ENCODE assay signal across 15 cellular contexts in the genomic region with DNA sequence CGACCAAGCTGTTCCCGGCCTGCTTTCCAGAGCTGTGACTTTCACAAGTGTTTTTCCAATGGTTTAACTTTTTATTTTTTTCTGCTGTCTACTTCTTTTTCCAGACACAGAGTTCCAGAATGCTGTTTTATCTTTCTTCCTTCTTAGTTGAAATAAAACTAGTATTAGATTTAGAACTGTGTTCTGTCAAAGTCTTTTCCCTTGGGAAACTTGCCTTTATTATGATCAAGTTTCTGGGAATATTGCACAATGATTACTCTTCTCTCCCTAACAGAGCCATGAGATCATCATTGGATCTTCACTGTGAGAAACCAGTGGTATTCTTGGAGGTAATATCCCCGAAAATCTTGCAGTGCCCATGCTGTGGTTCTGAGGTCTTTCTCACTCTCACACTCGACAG.
A peak's percentile ranks its signal among the peaks of the same experiment; 100 is the strongest.
DNase-seq lines count a peak whose midpoint lies in the region; ATAC-seq and TF ChIP-seq lines count a peak whose summit lies in the region.
"Had no signal": no experiment of that assay in that cellular context is flagged by ENCODE, and none has a peak within 500 bp of the region (broad histone marks: within the 10 kb centered on the region; RNA-seq: fewer than 3 reads in every experiment).

No MANE protein-coding gene starts in this region.

- no peak overlapping the region for H3K4me2 ChIP-seq in mesenchymal stem cell (ENCODE audit: low read length, poor library complexity, severe bottlenecking)

- no peak overlapping the region for H2BK120ac ChIP-seq in mesenchymal stem cell (ENCODE audit: low read depth, low read length)

- 67% methylated on average over 4 of the region's 4 CpGs for WGBS in esophagus muscularis mucosa
- 78% methylated on average over 4 of the region's 4 CpGs for WGBS in mesenchymal stem cell
- 69 to 79% methylated on average over 4 of the region's 4 CpGs for WGBS in thyroid gland, 2 donors

- H3K27me3 ChIP-seq in RWPE2 (ENCODE audit: insufficient read depth, poor library complexity, severe bottlenecking), result no peaks in the 10 kb centered on the region
- no peaks in the 10 kb centered on the region for H3K27me3 ChIP-seq in esophagus muscularis mucosa
- H3K27me3 ChIP-seq in mesenchymal stem cell (ENCODE audit: control insufficient read depth in 1 of 2, insufficient read depth in 1 of 2, low read length in 2 of 2), result no peaks in the 10 kb centered on the region
- H3K27me3 ChIP-seq in thyroid gland, result no peaks in the 10 kb centered on the region
- H3K27me3 ChIP-seq: stomach had no signal

- no peaks in the 10 kb centered on the region for H3K4me1 Mint-ChIP-seq in immature natural killer cell
- no peaks in the 10 kb centered on the region for H3K4me1 Mint-ChIP-seq in activated CD8-positive, alpha-beta T cell treated with anti-CD3 and anti-CD28 coated beads, Interleukin-2, amount 10 ng/mL, durations not matched to agents 7 days and 5 days (ENCODE audit: low read depth)
- H3K4me1 Mint-ChIP-seq: activated naive CD4-positive, alpha-beta T cell treated with anti-CD3 and anti-CD28 coated beads, Interleukin-2, amount 10 ng/mL, durations not matched to agents 7 days and 5 days had no signal

- H3K79me1 ChIP-seq in mesenchymal stem cell (replicated peaks; ENCODE audit: low read length, poor library complexity, severe bottlenecking), result no peaks in the 10 kb centered on the region

- TF ChIP-seq POLR2A in esophagus muscularis mucosa (IDR thresholded peaks at IDR 0.05; ENCODE audit: low read depth) (no peak), thyroid gland (IDR thresholded peaks at IDR 0.05) (no peak)

- no peak overlapping the region for H3K27ac Mint-ChIP-seq in immature natural killer cell
- H3K27ac Mint-ChIP-seq in activated CD8-positive, alpha-beta T cell treated with anti-CD3 and anti-CD28 coated beads, Interleukin-2, amount 10 ng/mL, durations not matched to agents 7 days and 5 days, result no peak overlapping the region
- H3K27ac Mint-ChIP-seq: activated naive CD4-positive, alpha-beta T cell treated with anti-CD3 and anti-CD28 coated beads, Interleukin-2, amount 10 ng/mL, durations not matched to agents 7 days and 5 days had no signal

- no peak overlapping the region for H3K14ac ChIP-seq in mesenchymal stem cell (ENCODE audit: low read length in 2 of 2)

- H2AFZ ChIP-seq in mesenchymal stem cell (ENCODE audit: low read depth, low read length), result no peak overlapping the region

- POLR2A ChIA-PET in activated CD8-positive, alpha-beta T cell treated with anti-CD3 and anti-CD28 coated beads, Interleukin-2, amount 10 ng/mL, durations not matched to agents 7 days and 5 days (lab: Charles Lee), result no interaction called here

- no peak overlapping the region for H3K4me3 ChIP-seq in RWPE2 (ENCODE audit: severe bottlenecking)
- no peak overlapping the region for H3K4me3 ChIP-seq in esophagus muscularis mucosa
- no peak overlapping the region for H3K4me3 ChIP-seq in mesenchymal stem cell (ENCODE audit: insufficient read depth in 1 of 2, low read depth in 1 of 2, low read length in 2 of 2)
- no peak overlapping the region for H3K4me3 ChIP-seq in thyroid gland (replicated peaks in 1 of 3)
- H3K4me3 ChIP-seq: SJCRH30, stomach had no signal

- peaks cover 9 to 41% (median 18%) of the 10 kb centered on the region in 6 donors for H3K9me3 Mint-ChIP-seq in immature natural killer cell
- H3K9me3 Mint-ChIP-seq in activated CD8-positive, alpha-beta T cell treated with anti-CD3 and anti-CD28 coated beads, Interleukin-2, amount 10 ng/mL, durations not matched to agents 7 days and 5 days (ENCODE audit: insufficient read depth), result peaks cover 3% of the 10 kb centered on the region

- H3K18ac ChIP-seq in mesenchymal stem cell (ENCODE audit: low read depth in 1 of 2, low read length in 2 of 2), result no peak overlapping the region

- H3K27ac ChIP-seq in RWPE2 (ENCODE audit: poor library complexity, severe bottlenecking), result no peak overlapping the region
- H3K27ac ChIP-seq in esophagus muscularis mucosa (replicated peaks in 1 of 4), result peak overlapping the region; percentile 36 to 68 (median 54)
- no peak overlapping the region for H3K27ac ChIP-seq in mesenchymal stem cell (ENCODE audit: low read length, poor library complexity, severe bottlenecking)
- peak overlapping the region in 2 of 3 donors; percentile 36 to 39 for H3K27ac ChIP-seq in thyroid gland
- H3K27ac ChIP-seq: C4-2B, SJCRH30 had no signal

- no peak for DNase-seq in RWPE2 (ENCODE audit: low spot score)
- no peak for DNase-seq in esophagus muscularis mucosa (ENCODE audit: extremely low spot score)
- peak; percentile 78 for DNase-seq in mesenchymal stem cell
- no peak for DNase-seq in thyroid gland
- DNase-seq in immature natural killer cell, result no peak
- no peak for DNase-seq in activated CD8-positive, alpha-beta T cell treated with anti-CD3 and anti-CD28 coated beads, Interleukin-2, amount 10 ng/mL, durations not matched to agents 7 days and 5 days
- DNase-seq: activated naive CD4-positive, alpha-beta T cell treated with anti-CD3 and anti-CD28 coated beads, Interleukin-2, amount 10 ng/mL, durations not matched to agents 7 days and 5 days; central memory CD4-positive, alpha-beta T cell; kidney glomerular epithelial cell; NCI-H1436 treated with DMSO at 0.1 percent for 48 hours; stomach had no signal

- TF ChIP-seq CTCF in RWPE2 (IDR thresholded peaks at IDR 0.05; ENCODE audit: poor library complexity, severe bottlenecking) (no peak), esophagus muscularis mucosa (IDR thresholded peaks at IDR 0.05) (no peak), thyroid gland (IDR thresholded peaks at IDR 0.05) (no peak)

- H3K36me3 ChIP-seq in RWPE2 (ENCODE audit: low read depth), result no peaks in the 10 kb centered on the region
- no peaks in the 10 kb centered on the region for H3K36me3 ChIP-seq in esophagus muscularis mucosa
- no peaks in the 10 kb centered on the region for H3K36me3 ChIP-seq in mesenchymal stem cell (ENCODE audit: control insufficient read depth in 1 of 2, insufficient read depth in 2 of 2, low read depth in 1 of 2, low read length in 2 of 2)
- H3K36me3 ChIP-seq in thyroid gland, result no peaks in the 10 kb centered on the region
- H3K36me3 ChIP-seq: SJCRH30, stomach had no signal

- no peak overlapping the region for H4K8ac ChIP-seq in mesenchymal stem cell (ENCODE audit: low read length)

- H2BK5ac ChIP-seq in mesenchymal stem cell (ENCODE audit: low read depth, low read length, poor library complexity, severe bottlenecking), result no peak overlapping the region

- H3K9me3 ChIP-seq in RWPE2 (ENCODE audit: severe bottlenecking), result no peaks in the 10 kb centered on the region
- H3K9me3 ChIP-seq in esophagus muscularis mucosa, result no peaks in the 10 kb centered on the region
- no peaks in the 10 kb centered on the region for H3K9me3 ChIP-seq in mesenchymal stem cell (ENCODE audit: control insufficient read depth, low read length)
- no peaks in the 10 kb centered on the region for H3K9me3 ChIP-seq in thyroid gland
- H3K9me3 ChIP-seq: SJCRH30, stomach had no signal

- no peak overlapping the region for H3K4me3 Mint-ChIP-seq in immature natural killer cell
- no peak overlapping the region for H3K4me3 Mint-ChIP-seq in activated CD8-positive, alpha-beta T cell treated with anti-CD3 and anti-CD28 coated beads, Interleukin-2, amount 10 ng/mL, durations not matched to agents 7 days and 5 days
- H3K4me3 Mint-ChIP-seq: activated naive CD4-positive, alpha-beta T cell treated with anti-CD3 and anti-CD28 coated beads, Interleukin-2, amount 10 ng/mL, durations not matched to agents 7 days and 5 days had no signal

- H3K4me1 ChIP-seq in RWPE2 (ENCODE audit: insufficient read depth, poor library complexity, severe bottlenecking) (peaks cover 14% of the 10 kb centered on the region), esophagus muscularis mucosa (no peaks in the 10 kb centered on the region), mesenchymal stem cell (ENCODE audit: control insufficient read depth, insufficient read depth, low read depth, low read length) (no peaks in the 10 kb centered on the region), thyroid gland (no peaks in the 10 kb centered on the region)
- H3K4me1 ChIP-seq: SJCRH30, stomach had no signal

- H3K27me3 Mint-ChIP-seq in immature natural killer cell (ENCODE audit: low read depth in 3 of 3), result peaks cover 0 to 2% (median 0%) of the 10 kb centered on the region in 3 donors
- no peaks in the 10 kb centered on the region for H3K27me3 Mint-ChIP-seq in activated CD8-positive, alpha-beta T cell treated with anti-CD3 and anti-CD28 coated beads, Interleukin-2, amount 10 ng/mL, durations not matched to agents 7 days and 5 days (ENCODE audit: low read depth)
- H3K27me3 Mint-ChIP-seq: activated naive CD4-positive, alpha-beta T cell treated with anti-CD3 and anti-CD28 coated beads, Interleukin-2, amount 10 ng/mL, durations not matched to agents 7 days and 5 days had no signal

- no peaks in the 10 kb centered on the region for H3K36me3 Mint-ChIP-seq in immature natural killer cell
- H3K36me3 Mint-ChIP-seq in activated CD8-positive, alpha-beta T cell treated with anti-CD3 and anti-CD28 coated beads, Interleukin-2, amount 10 ng/mL, durations not matched to agents 7 days and 5 days (ENCODE audit: low read depth), result no peaks in the 10 kb centered on the region
- H3K36me3 Mint-ChIP-seq: activated naive CD4-positive, alpha-beta T cell treated with anti-CD3 and anti-CD28 coated beads, Interleukin-2, amount 10 ng/mL, durations not matched to agents 7 days and 5 days had no signal

- H2BK15ac ChIP-seq in mesenchymal stem cell (ENCODE audit: low read depth, poor library complexity, severe bottlenecking), result no peak overlapping the region

- H2BK12ac ChIP-seq in mesenchymal stem cell (ENCODE audit: low read length in 2 of 2), result no peak overlapping the region

- intact Hi-C loops in esophagus muscularis mucosa (cut with DNase I), result no loop called here
- intact Hi-C loops in thyroid gland (cut with DNase I), result no loop called here

- no peak overlapping the region for H3K23ac ChIP-seq in mesenchymal stem cell (ENCODE audit: low read length in 2 of 2)

- peak overlapping the region; percentile 73 for H3K9ac ChIP-seq in mesenchymal stem cell (ENCODE audit: low read length)

- no peak overlapping the region for H2AK5ac ChIP-seq in mesenchymal stem cell (ENCODE audit: low read length, severe bottlenecking)

- H3K4ac ChIP-seq in mesenchymal stem cell (ENCODE audit: low read depth in 1 of 2, low read length in 2 of 2), result no peak overlapping the region

- ATAC-seq in RWPE2 (ENCODE audit: low read depth) (0 out of 3 replicates have a peak, but pooled peaks have one; percentile 29), esophagus mucosa (no peak), GM21529 (IDR thresholded peaks at IDR 0.05; ENCODE audit: unreplicated experiment) (no peak)
- ATAC-seq in activated CD8-positive, alpha-beta T cell treated with anti-CD3 and anti-CD28 coated beads, Interleukin-2, amount 10 ng/mL, durations not matched to agents 7 days and 5 days, result no peak

- no peak overlapping the region for H4K91ac ChIP-seq in mesenchymal stem cell (ENCODE audit: low read length)

- no peak for TF ChIP-seq EP300 in esophagus muscularis mucosa (IDR thresholded peaks at IDR 0.05)

- CTCF ChIA-PET in activated CD8-positive, alpha-beta T cell treated with anti-CD3 and anti-CD28 coated beads, Interleukin-2, amount 10 ng/mL, durations not matched to agents 7 days and 5 days (lab: Charles Lee), result no interaction called here

Comparison
In these comparisons a context has a peak if more than half of its experiments do, and no peak if none do; other contexts are left out.
1. H3K27ac ChIP-seq: peak in esophagus muscularis mucosa (4 of 4) and thyroid gland (2 of 3); none in RWPE2 (single experiment) and mesenchymal stem cell (single experiment).